ENCODE assay signal across 25 cellular contexts in genomic region chr4:123365412-123365811, GRCh38.
"Had no signal": no experiment of that assay in that cellular context is flagged by ENCODE, and none has a peak within 500 bp of the region (broad histone marks: within the 10 kb centered on the region; RNA-seq: fewer than 3 reads in every experiment).

No MANE protein-coding gene starts in this region.

- H3K4me3 Mint-ChIP-seq: memory B cell; nephron; stimulated activated naive B cell treated with anti-CD40 and anti-IgM and Interleukin-4, amounts not matched to agents 10 μg/mL and 1 μg/mL and 100 μg/mL, for 72 hours; stimulated activated naive CD8-positive, alpha-beta T cell treated with anti-CD3 and anti-CD28 coated beads, Interleukin-15, amount 100 ng/mL, for 72 hours had no signal

- H3K4me1 Mint-ChIP-seq: stimulated activated naive CD8-positive, alpha-beta T cell treated with anti-CD3 and anti-CD28 coated beads, Interleukin-15, amount 100 ng/mL, for 72 hours had no signal

- H3K9me3 ChIP-seq: lower lobe of right lung, prostate gland, testis, upper lobe of right lung, vagina had no signal

- H3K9me3 Mint-ChIP-seq: memory B cell; stimulated activated naive B cell treated with anti-CD40 and anti-IgM and Interleukin-4, amounts not matched to agents 10 μg/mL and 1 μg/mL and 100 μg/mL, for 72 hours; stimulated activated naive CD8-positive, alpha-beta T cell treated with anti-CD3 and anti-CD28 coated beads, Interleukin-15, amount 100 ng/mL, for 72 hours had no signal

- H3K4me1 ChIP-seq: lower lobe of right lung, parathyroid adenoma, prostate gland, testis, upper lobe of right lung had no signal

- H3K27ac ChIP-seq: dorsolateral prefrontal cortex, gastroesophageal sphincter, left ventricle myocardium inferior, lower lobe of right lung, parathyroid adenoma, prostate gland, skin epidermis, testis, tibial nerve, upper lobe of right lung, vagina had no signal

- ATAC-seq: gastroesophageal sphincter; left cardiac atrium; lower lobe of right lung; sciatic nerve; stimulated activated naive B cell treated with anti-CD40 and anti-IgM and Interleukin-4, amounts not matched to agents 10 μg/mL and 1 μg/mL and 100 μg/mL, for 72 hours; stimulated activated naive CD8-positive, alpha-beta T cell treated with anti-CD3 and anti-CD28 coated beads, Interleukin-15, amount 100 ng/mL, for 72 hours; upper lobe of right lung had no signal

- DNase-seq: cortex of kidney; dorsolateral prefrontal cortex; effector CD8-positive, alpha-beta T cell; glutamatergic neuron; kidney; left cardiac atrium; left ventricle myocardium inferior; lower lobe of right lung; midbrain; retina; stimulated activated CD4-positive, alpha-beta T cell treated with anti-CD3 and anti-CD28 coated beads, Interleukin-2, amount 100 ng/mL, for 24 hours; stimulated activated CD4-positive, alpha-beta T cell treated with anti-CD3 and anti-CD28 coated beads, Interleukin-4, amount 100 ng/mL, for 4 hours; stimulated activated naive B cell treated with anti-CD40 and anti-IgM and Interleukin-4, amounts not matched to agents 10 μg/mL and 1 μg/mL and 100 μg/mL, for 72 hours; stimulated activated naive CD8-positive, alpha-beta T cell treated with anti-CD3 and anti-CD28 coated beads, Interleukin-15, amount 100 ng/mL, for 72 hours; testis; upper lobe of right lung had no signal

- H3K27me3 ChIP-seq: dorsolateral prefrontal cortex, gastroesophageal sphincter, testis, tibial nerve, upper lobe of right lung, vagina had no signal

- H3K36me3 ChIP-seq: gastroesophageal sphincter, left ventricle myocardium inferior, lower lobe of right lung, prostate gland, tibial nerve, upper lobe of right lung, vagina had no signal

- H3K36me3 Mint-ChIP-seq: memory B cell; stimulated activated naive B cell treated with anti-CD40 and anti-IgM and Interleukin-4, amounts not matched to agents 10 μg/mL and 1 μg/mL and 100 μg/mL, for 72 hours had no signal

- H3K4me3 ChIP-seq: dorsolateral prefrontal cortex, gastroesophageal sphincter, left ventricle myocardium inferior, lower lobe of right lung, prostate gland, skin epidermis, testis, tibial nerve, upper lobe of right lung, vagina had no signal

- H3K27me3 Mint-ChIP-seq: stimulated activated naive B cell treated with anti-CD40 and anti-IgM and Interleukin-4, amounts not matched to agents 10 μg/mL and 1 μg/mL and 100 μg/mL, for 72 hours; stimulated activated naive CD8-positive, alpha-beta T cell treated with anti-CD3 and anti-CD28 coated beads, Interleukin-15, amount 100 ng/mL, for 72 hours had no signal

- H3K27ac Mint-ChIP-seq: memory B cell; nephron; stimulated activated naive B cell treated with anti-CD40 and anti-IgM and Interleukin-4, amounts not matched to agents 10 μg/mL and 1 μg/mL and 100 μg/mL, for 72 hours; stimulated activated naive CD8-positive, alpha-beta T cell treated with anti-CD3 and anti-CD28 coated beads, Interleukin-15, amount 100 ng/mL, for 72 hours had no signal
